ENCODE assay signal across 1 cellular context in genomic region chr12:104985206-104985605, GRCh38.
TF ChIP-seq lines count a peak whose summit lies in the region.

No MANE protein-coding gene starts in this region.

TF ChIP-seq in HCT116, 20 proteins besides CTCF, POLR2A, EP300 and RAD21 (continued from another document):
- TF ChIP-seq, protein P1, sequence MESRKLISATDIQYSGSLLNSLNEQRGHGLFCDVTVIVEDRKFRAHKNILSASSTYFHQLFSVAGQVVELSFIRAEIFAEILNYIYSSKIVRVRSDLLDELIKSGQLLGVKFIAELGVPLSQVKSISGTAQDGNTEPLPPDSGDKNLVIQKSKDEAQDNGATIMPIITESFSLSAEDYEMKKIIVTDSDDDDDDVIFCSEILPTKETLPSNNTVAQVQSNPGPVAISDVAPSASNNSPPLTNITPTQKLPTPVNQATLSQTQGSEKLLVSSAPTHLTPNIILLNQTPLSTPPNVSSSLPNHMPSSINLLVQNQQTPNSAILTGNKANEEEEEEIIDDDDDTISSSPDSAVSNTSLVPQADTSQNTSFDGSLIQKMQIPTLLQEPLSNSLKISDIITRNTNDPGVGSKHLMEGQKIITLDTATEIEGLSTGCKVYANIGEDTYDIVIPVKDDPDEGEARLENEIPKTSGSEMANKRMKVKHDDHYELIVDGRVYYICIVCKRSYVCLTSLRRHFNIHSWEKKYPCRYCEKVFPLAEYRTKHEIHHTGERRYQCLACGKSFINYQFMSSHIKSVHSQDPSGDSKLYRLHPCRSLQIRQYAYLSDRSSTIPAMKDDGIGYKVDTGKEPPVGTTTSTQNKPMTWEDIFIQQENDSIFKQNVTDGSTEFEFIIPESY (IDR thresholded peaks at IDR 0.05; ENCODE audit: extremely low read depth, insufficient replicate concordance, low read length) = no peak
- TF ChIP-seq SIN3A (IDR thresholded peaks at IDR 0.05; ENCODE audit: low read depth) = no peak
- no peak for TF ChIP-seq SRF (IDR thresholded peaks at IDR 0.05; ENCODE audit: low read depth)
- no peak for TF ChIP-seq ZNF274 (IDR thresholded peaks at IDR 0.05; ENCODE audit: low read depth, low read length)
- no peak for TF ChIP-seq CEBPB (IDR thresholded peaks at IDR 0.05; ENCODE audit: low read depth)
- no peak for TF ChIP-seq EZH2 (IDR thresholded peaks at IDR 0.05)
- no peak for TF ChIP-seq CBX3 (IDR thresholded peaks at IDR 0.05; ENCODE audit: low read depth)
- no peak for TF ChIP-seq POLR2AphosphoS5 (IDR thresholded peaks at IDR 0.05; ENCODE audit: low read depth, low read length)
- TF ChIP-seq MAX (IDR thresholded peaks at IDR 0.05) = no peak
- no peak for TF ChIP-seq ZFX (IDR thresholded peaks at IDR 0.05)
- no peak for TF ChIP-seq EZH2phosphoT487 (IDR thresholded peaks at IDR 0.05; ENCODE audit: borderline replicate concordance)
- TF ChIP-seq SP1 (IDR thresholded peaks at IDR 0.05; ENCODE audit: low read depth) = no peak
